In genomic region chr6:46651766-46652165, GRCh38 we compare ENCODE assay signal across 10 cellular contexts. TPM values are rescaled to one million over a fixed set of nuclear protein-coding genes. Genes with fewer than 3 reads are reported as not detected.
A peak's percentile ranks its signal among the peaks of the same experiment; 100 is the strongest.
DNase-seq lines count a peak whose midpoint lies in the region; ATAC-seq and TF ChIP-seq lines count a peak whose summit lies in the region.
"Had no signal": no experiment of that assay in that cellular context is flagged by ENCODE, and none has a peak within 500 bp of the region (broad histone marks: within the 10 kb centered on the region; RNA-seq: fewer than 3 reads in every experiment).

No MANE protein-coding gene starts in this region.

- H3K9me3 ChIP-seq in sigmoid colon = no peaks in the 10 kb centered on the region

- H3K27ac Mint-ChIP-seq in glutamatergic neuron (ENCODE audit: unreplicated experiment) = no peak overlapping the region

- H3K4me3 Mint-ChIP-seq in glutamatergic neuron (ENCODE audit: unreplicated experiment) = peak overlapping the region; percentile 96

- TF ChIP-seq POLR2A in sigmoid colon (IDR thresholded peaks at IDR 0.05) = no peak

- intact Hi-C loops in sigmoid colon (cut with DNase I) = no loop called here

- H3K4me1 ChIP-seq in sigmoid colon = peaks cover 0 to 29% (median 14%) of the 10 kb centered on the region in 4 donors

- no peak for ATAC-seq in GM21723 (IDR thresholded peaks at IDR 0.05; ENCODE audit: unreplicated experiment)

- H3K36me3 ChIP-seq in sigmoid colon = no peaks in the 10 kb centered on the region

- in situ Hi-C loops in KBM-7 (cut with MboI; ENCODE audit: low pct_unique_long_range_greater_than_20kb, low sequenced_read_pairs) = no loop called here

- DNase-seq in HT-29 (ENCODE audit: low spot score) (peak; percentile 44), SW480 (ENCODE audit: low spot score) (peak; percentile 22), glutamatergic neuron (no peak), sigmoid colon (no peak), KBM-7 (no peak), caudate nucleus (lab: John Stamatoyannopoulos, UW) (no peak)
- no peak for DNase-seq in stimulated activated CD4-positive, alpha-beta T cell treated with anti-CD3 and anti-CD28 coated beads, Interleukin-15, amount 100 ng/mL, for 24 hours
- DNase-seq: activated effector memory CD4-positive, alpha-beta T cell treated with anti-CD3 and anti-CD28 coated beads, Interleukin-2, amount 50 U/mL, for 16 hours; MV-4-11 had no signal

- peaks cover 7% of the 10 kb centered on the region for H3K27me3 Mint-ChIP-seq in glutamatergic neuron (ENCODE audit: unreplicated experiment)

- TF ChIP-seq CTCF in glutamatergic neuron (IDR thresholded peaks at IDR 0.05; ENCODE audit: partially characterized antibody, unreplicated experiment) = no peak
- TF ChIP-seq CTCF in sigmoid colon (IDR thresholded peaks at IDR 0.05) = no peak

- peaks cover 4% of the 10 kb centered on the region for H3K4me1 Mint-ChIP-seq in glutamatergic neuron (ENCODE audit: low read depth, unreplicated experiment)

- TF ChIP-seq EP300 in sigmoid colon (IDR thresholded peaks at IDR 0.05) = no peak

- no peaks in the 10 kb centered on the region for H3K9me3 Mint-ChIP-seq in glutamatergic neuron (ENCODE audit: unreplicated experiment)

- WGBS in sigmoid colon, 2 donors = 6 to 33% methylated on average over 6 of the region's 6 CpGs

- no peaks in the 10 kb centered on the region for H3K27me3 ChIP-seq in sigmoid colon

- H3K36me3 Mint-ChIP-seq in glutamatergic neuron (ENCODE audit: unreplicated experiment) = no peaks in the 10 kb centered on the region

- H3K27ac ChIP-seq in sigmoid colon = peak overlapping the region; percentile 85 to 90 (median 85)
- H3K27ac ChIP-seq in caudate nucleus (ENCODE audit: low read depth, low read length) = no peak overlapping the region

- H3K4me3 ChIP-seq in sigmoid colon = peak overlapping the region; percentile 62 to 77 (median 76)

RNA-seq across cellular contexts. Expression of gene CYP39A1, which starts 0.9 kb away (rescaled TPM):
- 0.94 and 1.3 TPM in 2 replicates for total RNA-seq in HT-29 (2014; rRNA removed; shearing (Covaris generic))
- total RNA-seq in glutamatergic neuron (ENCODE audit: unreplicated experiment) = 0.17 TPM
- 1 to 10 TPM; 1.8 to 7.7 (median 4.5) TPM for total RNA-seq in sigmoid colon
- polyA plus RNA-seq in sigmoid colon = 1 to 10 TPM; 1.6 to 3.0 (median 2.4) TPM

RNA-seq across cellular contexts. Expression of gene SLC25A27, which starts 1.0 kb away (rescaled TPM):
- total RNA-seq in HT-29 (2014; rRNA removed; shearing (Covaris generic)) = 4.6 and 5.8 TPM in 2 replicates
- total RNA-seq in glutamatergic neuron (ENCODE audit: unreplicated experiment) = 13.6 TPM
- 10 to 100 TPM; 25.0 to 54.6 (median 38.2) TPM for total RNA-seq in sigmoid colon
- 1 to 10 TPM in 2 of 3 donors, not detected in 1; 4.2 to 4.9 TPM for polyA plus RNA-seq in sigmoid colon

RNA-seq across cellular contexts. Expression of gene TDRD6, which starts 35.9 kb away (rescaled TPM):
- total RNA-seq in HT-29 (2014; rRNA removed; shearing (Covaris generic)) = not detected in 2 replicates
- total RNA-seq in glutamatergic neuron (ENCODE audit: unreplicated experiment) (0.64 TPM), sigmoid colon (1 to 10 TPM in 2 of 4 donors, under 1 TPM in 2; 0.49 to 1.9 (median 1.4) TPM)
- under 1 TPM in 2 of 3 donors, not detected in 1; under 0.01 to 0.10 TPM for polyA plus RNA-seq in sigmoid colon

Comparison
In these comparisons a context has a peak if more than half of its experiments do, and no peak if none do; other contexts are left out.
1. DNase-seq: peak in HT-29 (single experiment) and SW480 (single experiment); none in glutamatergic neuron (single experiment), sigmoid colon (single experiment), stimulated activated CD4-positive, alpha-beta T cell treated with anti-CD3 and anti-CD28 coated beads, Interleukin-15, amount 100 ng/mL, for 24 hours (single experiment), KBM-7 (single experiment) and caudate nucleus (0 of 61).